16 cellular contexts compared by ENCODE assay signal in the genomic region with DNA sequence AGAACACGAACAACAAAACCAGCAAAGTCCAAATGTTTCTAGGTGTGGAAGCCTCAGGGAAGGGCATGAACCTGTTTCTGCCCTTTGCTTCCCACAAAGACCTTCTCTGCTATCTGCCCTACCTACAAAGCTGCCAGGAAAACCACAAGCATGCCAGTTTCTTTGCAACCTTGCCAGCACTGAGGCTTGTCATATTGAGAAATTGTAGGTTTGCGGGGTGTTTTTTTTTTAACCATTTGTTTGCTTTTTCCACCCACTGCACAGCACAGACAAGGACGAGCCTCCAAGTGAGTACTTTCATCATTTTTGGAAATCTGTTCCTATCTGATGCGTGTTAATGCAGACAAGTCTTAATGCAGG. TPM values are rescaled to one million over a fixed set of nuclear protein-coding genes. Genes with fewer than 3 reads are reported as not detected.
DNase-seq lines count a peak whose midpoint lies in the region; ATAC-seq, FAIRE-seq and TF ChIP-seq lines count a peak whose summit lies in the region.
"Had no signal": no experiment of that assay in that cellular context is flagged by ENCODE, and none has a peak within 500 bp of the region (broad histone marks: within the 10 kb centered on the region; RNA-seq: fewer than 3 reads in every experiment).

No MANE protein-coding gene starts in this region.

- H3K4me1 Mint-ChIP-seq in CD4-positive, CD25-positive, alpha-beta regulatory T cell: peaks cover 7 to 38% (median 21%) of the 10 kb centered on the region in 4 donors

- POLR2A ChIA-PET in A549 (lab: Yijun Ruan, JAX): no interaction called here

- H3K4me3 Mint-ChIP-seq in CD4-positive, CD25-positive, alpha-beta regulatory T cell: peak overlapping the region in 1 of 4 donors; percentile 56

- TF ChIP-seq RAD21 in A549 (conservative IDR thresholded peaks at IDR 0.05 in 1 of 2, IDR thresholded peaks at IDR 0.05 in 1 of 2): no peak

- peak overlapping the region in 1 of 2 experiments; percentile 53; a peak in 1 of 6 replicates for H3K27ac ChIP-seq in A549
- peak overlapping the region; percentile 14 for H3K27ac ChIP-seq in CD4-positive, CD25-positive, alpha-beta regulatory T cell (ENCODE audit: insufficient read depth, low read length, poor library complexity, severe bottlenecking)
- no peak overlapping the region for H3K27ac ChIP-seq in mammary epithelial cell (ENCODE audit: insufficient read depth, low read depth, low read length)
- H3K27ac ChIP-seq in effector memory CD4-positive, alpha-beta T cell (ENCODE audit: insufficient read depth, low read length, poor library complexity, severe bottlenecking): no peak overlapping the region
- H3K27ac ChIP-seq: ascending aorta, GM23248 had no signal

- peak overlapping the region in 2 of 3 donors; percentile 61 to 84 for H3K27ac Mint-ChIP-seq in CD4-positive, CD25-positive, alpha-beta regulatory T cell

- H3K79me2 ChIP-seq in mammary epithelial cell (ENCODE audit: insufficient read depth, low read length): no peaks in the 10 kb centered on the region

- in situ Hi-C loops in mammary epithelial cell (cut with MboI; ENCODE audit: low sequenced_read_pairs in 2 of 2): no loop called here

- no peak overlapping the region for H3K9ac ChIP-seq in mammary epithelial cell (ENCODE audit: insufficient read depth, low read length)
- H3K9ac ChIP-seq: GM23248 had no signal

- no peaks in the 10 kb centered on the region for H3K27me3 Mint-ChIP-seq in CD4-positive, CD25-positive, alpha-beta regulatory T cell

- DNase-seq in A549 (ENCODE audit: low read depth in 1 of 2, low spot score in 1 of 2) (no peak), RCC 7860 (ENCODE audit: low spot score) (peak; percentile 21), mammary epithelial cell (peak; percentile 55)
- peak in 1 of 3 donors; percentile 38 for DNase-seq in CD4-positive, CD25-positive, alpha-beta regulatory T cell
- DNase-seq in effector memory CD4-positive, alpha-beta T cell: no peak
- DNase-seq: foreskin fibroblast; GM23248; KBM-7; NCI-H1930; right cardiac atrium; stimulated activated CD4-positive, alpha-beta T cell treated with anti-CD3 and anti-CD28 coated beads, Interleukin-4, amount 100 ng/mL, for 24 hours had no signal

- no peak for TF ChIP-seq EP300 in A549 (IDR thresholded peaks at IDR 0.05)

- no peaks in the 10 kb centered on the region for H3K9me3 ChIP-seq in A549
- no peaks in the 10 kb centered on the region for H3K9me3 ChIP-seq in CD4-positive, CD25-positive, alpha-beta regulatory T cell (ENCODE audit: control insufficient read depth in 2 of 2, low read length in 2 of 2)
- H3K9me3 ChIP-seq in mammary epithelial cell (replicated peaks; ENCODE audit: insufficient read depth, low read length): no peaks in the 10 kb centered on the region
- no peaks in the 10 kb centered on the region for H3K9me3 ChIP-seq in effector memory CD4-positive, alpha-beta T cell (ENCODE audit: control insufficient read depth, low read length)
- H3K9me3 ChIP-seq: ascending aorta had no signal

- WGBS in A549 (ENCODE audit: missing lambda C conversion rate): 8% methylated on average over 4 of the region's 4 CpGs
- WGBS in mammary epithelial cell (ENCODE audit: low coverage, missing lambda C conversion rate): 42% methylated on average over 2 of the region's 4 CpGs

- H3K4me2 ChIP-seq in A549 (peak overlapping the region; percentile 16; the same call in 1 of the 3 replicates), mammary epithelial cell (ENCODE audit: insufficient read depth, low read depth, low read length) (peak overlapping the region; percentile 34)

- peaks cover 9% of the 10 kb centered on the region; the same call in 2 of the 3 replicates for H3K4me1 ChIP-seq in A549
- peaks cover 11% of the 10 kb centered on the region for H3K4me1 ChIP-seq in CD4-positive, CD25-positive, alpha-beta regulatory T cell (ENCODE audit: control insufficient read depth, insufficient read depth, low read length, poor library complexity, severe bottlenecking)
- peaks cover 14% of the 10 kb centered on the region for H3K4me1 ChIP-seq in mammary epithelial cell (ENCODE audit: insufficient read depth, low read length)
- peaks cover 21% of the 10 kb centered on the region for H3K4me1 ChIP-seq in effector memory CD4-positive, alpha-beta T cell (ENCODE audit: control insufficient read depth, insufficient read depth, low read length, poor library complexity, severe bottlenecking)
- H3K4me1 ChIP-seq: ascending aorta had no signal

- BruUV-seq in mammary epithelial cell (replicated peaks; lab: Mats Ljungman, UMichigan): no TSS peak

- H3K36me3 Mint-ChIP-seq in CD4-positive, CD25-positive, alpha-beta regulatory T cell: peaks cover 31% of the 10 kb centered on the region

- no peak overlapping the region for H3K4me3 ChIP-seq in A549
- no peak overlapping the region for H3K4me3 ChIP-seq in CD4-positive, CD25-positive, alpha-beta regulatory T cell (ENCODE audit: low read depth, low read length)
- no peak overlapping the region for H3K4me3 ChIP-seq in mammary epithelial cell (replicated peaks in 1 of 3; ENCODE audit: insufficient read depth in 1 of 3, low read depth in 2 of 3, low read length in 3 of 3)
- H3K4me3 ChIP-seq in effector memory CD4-positive, alpha-beta T cell (ENCODE audit: insufficient read depth, low read depth, low read length, poor library complexity, severe bottlenecking): no peak overlapping the region
- H3K4me3 ChIP-seq: ascending aorta, GM23248 had no signal

- no peak for TF ChIP-seq POLR2A in A549 (IDR thresholded peaks at IDR 0.05; ENCODE audit: low read length)

- CTCF ChIA-PET in A549 (lab: Yijun Ruan, JAX): interaction anchor here (1.5 kb wide), 1 partner anchor 9 kb away, joined by 4 read pairs; no protein-coding TSS in a partner anchor
- CTCF ChIA-PET in mammary epithelial cell (lab: Charles Lee; ENCODE audit: low non-redundant PET): no interaction called here

- intact Hi-C loops in mammary epithelial cell (cut with micrococcal nuclease): no loop called here

- TF ChIP-seq CTCF in A549 (IDR thresholded peaks at IDR 0.05): no peak
- no peak for TF ChIP-seq CTCF in mammary epithelial cell (conservative IDR thresholded peaks at IDR 0.05 in 1 of 2, IDR thresholded peaks at IDR 0.05 in 1 of 2; ENCODE audit: extremely low read depth in 1 of 2, insufficient read depth in 1 of 2, low read depth in 1 of 2, low read length in 2 of 2)

- dilution Hi-C loops in mammary epithelial cell (cut with HindIII; ENCODE audit: low sequenced_read_pairs): no loop called here

- H4K20me1 ChIP-seq in mammary epithelial cell (ENCODE audit: insufficient read depth, low read length): peaks cover 3% of the 10 kb centered on the region

- no peak overlapping the region for H2AFZ ChIP-seq in mammary epithelial cell (ENCODE audit: low read depth, low read length)
- H2AFZ ChIP-seq: GM23248 had no signal

- ATAC-seq in A549 (no peak; a peak in 1 of 6 replicates), GM18861 (IDR thresholded peaks at IDR 0.05; ENCODE audit: unreplicated experiment) (no peak), GM21423 (IDR thresholded peaks at IDR 0.05; ENCODE audit: unreplicated experiment) (no peak), HG03571 (IDR thresholded peaks at IDR 0.05; ENCODE audit: unreplicated experiment) (no peak)
- ATAC-seq in CD4-positive, CD25-positive, alpha-beta regulatory T cell (ENCODE audit: low read depth in 2 of 2): no peak
- ATAC-seq: right cardiac atrium had no signal

- no peaks in the 10 kb centered on the region for H3K27me3 ChIP-seq in CD4-positive, CD25-positive, alpha-beta regulatory T cell (ENCODE audit: control insufficient read depth, insufficient read depth, low read length)
- H3K27me3 ChIP-seq in mammary epithelial cell (ENCODE audit: insufficient read depth, low read length): peaks cover 17% of the 10 kb centered on the region
- no peaks in the 10 kb centered on the region for H3K27me3 ChIP-seq in effector memory CD4-positive, alpha-beta T cell (replicated peaks; ENCODE audit: control insufficient read depth, insufficient read depth, low read length, poor library complexity, severe bottlenecking)
- H3K27me3 ChIP-seq: ascending aorta had no signal

- H3K9me3 Mint-ChIP-seq in CD4-positive, CD25-positive, alpha-beta regulatory T cell: no peaks in the 10 kb centered on the region

- FAIRE-seq in A549 (lab: Jason Lieb, UNC): no peak
- peak; percentile 58 for FAIRE-seq in RCC 7860 (lab: Jason Lieb, UNC)

- peaks cover 4% of the 10 kb centered on the region for H3K36me3 ChIP-seq in CD4-positive, CD25-positive, alpha-beta regulatory T cell (ENCODE audit: control insufficient read depth, insufficient read depth, low read length)
- no peaks in the 10 kb centered on the region for H3K36me3 ChIP-seq in mammary epithelial cell (ENCODE audit: insufficient read depth, low read length)
- peaks cover 7% of the 10 kb centered on the region for H3K36me3 ChIP-seq in effector memory CD4-positive, alpha-beta T cell (ENCODE audit: control insufficient read depth, insufficient read depth, low read length)
- H3K36me3 ChIP-seq: ascending aorta had no signal

TF ChIP-seq in A549, 52 proteins besides CTCF, POLR2A, EP300 and RAD21 (continues in another document):
- TF ChIP-seq NPAS2 (CRISPR knock-in tag; IDR thresholded peaks at IDR 0.05; ENCODE audit: borderline replicate concordance): no peak
- TF ChIP-seq HOXA7 (CRISPR knock-in tag; IDR thresholded peaks at IDR 0.05): no peak
- TF ChIP-seq, protein P1, sequence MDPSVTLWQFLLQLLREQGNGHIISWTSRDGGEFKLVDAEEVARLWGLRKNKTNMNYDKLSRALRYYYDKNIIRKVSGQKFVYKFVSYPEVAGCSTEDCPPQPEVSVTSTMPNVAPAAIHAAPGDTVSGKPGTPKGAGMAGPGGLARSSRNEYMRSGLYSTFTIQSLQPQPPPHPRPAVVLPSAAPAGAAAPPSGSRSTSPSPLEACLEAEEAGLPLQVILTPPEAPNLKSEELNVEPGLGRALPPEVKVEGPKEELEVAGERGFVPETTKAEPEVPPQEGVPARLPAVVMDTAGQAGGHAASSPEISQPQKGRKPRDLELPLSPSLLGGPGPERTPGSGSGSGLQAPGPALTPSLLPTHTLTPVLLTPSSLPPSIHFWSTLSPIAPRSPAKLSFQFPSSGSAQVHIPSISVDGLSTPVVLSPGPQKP (IDR thresholded peaks at IDR 0.05; ENCODE audit: low read depth, low read length): no peak
- TF ChIP-seq, protein P2, sequence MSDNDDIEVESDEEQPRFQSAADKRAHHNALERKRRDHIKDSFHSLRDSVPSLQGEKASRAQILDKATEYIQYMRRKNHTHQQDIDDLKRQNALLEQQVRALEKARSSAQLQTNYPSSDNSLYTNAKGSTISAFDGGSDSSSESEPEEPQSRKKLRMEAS (IDR thresholded peaks at IDR 0.05): no peak
- TF ChIP-seq TP53 (CRISPR knock-in tag; IDR thresholded peaks at IDR 0.05): no peak

RNA-seq across cellular contexts. Expression of a gene that starts 12.8 kb away (rescaled TPM):
- polyA plus RNA-seq in A549 (2011; rRNA removed) (not detected in 2 replicates), A549 (2017; fragmentation: RNase III; extraction: RNeasy Plus Mini Kit Qiagen cat#74134 plus additional on column Dnase treatment) (0.04 TPM in 1 of 3 replicates, not detected in the others), mammary epithelial cell (not detected)
- polyA plus RNA-seq in A549 (2012; cell fraction: cytosol; rRNA removed): not detected in 2 replicates
- 0.04 TPM in 1 of 2 replicates, not detected in the other for polyA plus RNA-seq in A549 (2012; cell fraction: nucleus; rRNA removed)
- polyA minus RNA-seq in A549 (2011; rRNA and poly(A)+ RNA removed): not detected in 2 replicates
- 132 TPM for total RNA-seq in CD4-positive, CD25-positive, alpha-beta regulatory T cell
- 10 to 100 TPM; 40.3 to 57.9 (median 45.7) TPM for polyA plus RNA-seq in CD4-positive, CD25-positive, alpha-beta regulatory T cell
- not detected for total RNA-seq in mammary epithelial cell
- not detected for polyA minus RNA-seq in mammary epithelial cell
- total RNA-seq: GM23248, lung microvascular endothelial cell had no signal
- polyA plus RNA-seq: GM23248 had no signal

Comparison
In these comparisons a context has a peak if more than half of its experiments do, and no peak if none do; other contexts are left out.
1. DNase-seq: peak in RCC 7860 (single experiment) and mammary epithelial cell (single experiment); none in A549 (0 of 2) and effector memory CD4-positive, alpha-beta T cell (0 of 3).
2. RNA of a gene that starts 12.8 kb away (polyA plus RNA-seq): 40.3 to 57.9 TPM in CD4-positive, CD25-positive, alpha-beta regulatory T cell; 0.04 TPM in A549 and not detected in mammary epithelial cell (single experiment); every median in the first group is over 10 times any median in the second.